Comparison of ENCODE assay signal across 1 cellular context in genomic region chr17:81702934-81703746, GRCh38.
TF ChIP-seq lines count a peak whose summit lies in the region.

TSS of gene MRPL12 (plus strand) at chr17:81703367. CDS start at chr17:81703502, 135 bp downstream.

TF ChIP-seq in SK-N-SH treated with all-trans-retinoic acid at 6 μM for 48 hours, 23 proteins besides CTCF, POLR2A, EP300 and RAD21 (continued from another document):
- no peak for TF ChIP-seq TSHZ2 (CRISPR knock-in tag; IDR thresholded peaks at IDR 0.05)
- TF ChIP-seq ZC3H10 (CRISPR knock-in tag; IDR thresholded peaks at IDR 0.05): no peak
